Comparison of ENCODE assay signal across 8 cellular contexts in the genomic region with DNA sequence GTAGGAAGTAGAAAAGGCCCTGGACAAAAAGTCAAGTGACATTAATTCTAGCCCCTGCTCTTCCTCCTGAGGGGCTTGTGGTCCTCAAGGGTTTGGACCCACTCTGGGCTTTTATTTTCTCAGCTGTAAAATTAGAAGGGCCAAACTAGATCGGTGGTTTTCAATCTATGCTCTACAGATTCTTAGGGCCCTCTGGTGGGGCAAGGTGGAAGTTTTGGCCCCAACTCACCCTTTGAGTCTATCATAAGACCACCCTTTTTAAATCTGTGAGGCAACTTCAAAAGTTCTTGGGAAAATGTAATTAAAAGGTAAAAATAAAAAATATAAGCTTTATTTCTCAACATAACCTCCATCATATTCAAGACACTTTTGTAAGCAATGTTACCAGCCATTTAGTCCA. TPM values are rescaled to one million over a fixed set of nuclear protein-coding genes. Genes with fewer than 3 reads are reported as not detected.
DNase-seq lines count a peak whose midpoint lies in the region; ATAC-seq and TF ChIP-seq lines count a peak whose summit lies in the region.

No MANE protein-coding gene starts in this region.

- H3K27me3 Mint-ChIP-seq in CD8-positive, alpha-beta T cell (ENCODE audit: low read depth), result peaks cover 28% of the 10 kb centered on the region
- H3K27me3 Mint-ChIP-seq in activated T-cell treated with anti-CD3 and anti-CD28 coated beads, Interleukin-2, amount 50 U/mL, for 72 hours (ENCODE audit: low read depth), result peaks cover 23% of the 10 kb centered on the region

- H3K4me3 ChIP-seq in CD8-positive, alpha-beta T cell (ENCODE audit: low read depth, low read length), result no peak overlapping the region

- no peaks in the 10 kb centered on the region for H3K9me3 Mint-ChIP-seq in CD8-positive, alpha-beta T cell
- H3K9me3 Mint-ChIP-seq in activated T-cell treated with anti-CD3 and anti-CD28 coated beads, Interleukin-2, amount 50 U/mL, for 72 hours, result no peaks in the 10 kb centered on the region

- in situ Hi-C loops in GM13977 (cut with MboI; ENCODE audit: low pct_unique_long_range_greater_than_20kb, low sequenced_read_pairs, unreplicated experiment), result loop anchor here (5.0 to 10.0 kb wide), 2 partner anchors 114 to 159 kb away; no protein-coding TSS in a partner anchor

- no peak overlapping the region for H3K27ac ChIP-seq in CD8-positive, alpha-beta T cell (ENCODE audit: low read depth, low read length)

- CTCF ChIA-PET in CD8-positive, alpha-beta T cell (lab: Charles Lee), result interaction anchor here (0.5 to 6.9 kb wide), 16 partner anchors 9 to 171 kb away, joined by 3 to 82 read pairs (median 4); no protein-coding TSS in a partner anchor

- H3K4me3 Mint-ChIP-seq in CD8-positive, alpha-beta T cell, result no peak overlapping the region
- H3K4me3 Mint-ChIP-seq in activated T-cell treated with anti-CD3 and anti-CD28 coated beads, Interleukin-2, amount 50 U/mL, for 72 hours, result no peak overlapping the region

- H3K4me1 Mint-ChIP-seq in CD8-positive, alpha-beta T cell (ENCODE audit: low read depth), result no peaks in the 10 kb centered on the region
- peaks cover 12% of the 10 kb centered on the region for H3K4me1 Mint-ChIP-seq in activated T-cell treated with anti-CD3 and anti-CD28 coated beads, Interleukin-2, amount 50 U/mL, for 72 hours (ENCODE audit: low read depth)

- H3K36me3 ChIP-seq in CD8-positive, alpha-beta T cell (ENCODE audit: insufficient read depth, low read length), result no peaks in the 10 kb centered on the region

- no peaks in the 10 kb centered on the region for H3K9me3 ChIP-seq in CD8-positive, alpha-beta T cell (ENCODE audit: low read length)

- DNase-seq in CD8-positive, alpha-beta T cell, result peak in 1 of 7 experiments; percentile 14
- DNase-seq in GM13977 (ENCODE audit: low spot score) (no peak), medulla oblongata (ENCODE audit: extremely low spot score) (peak; percentile 50), NCI-H1436 treated with DMSO at 0.1 percent for 48 hours (lab: John Stamatoyannopoulos, UW) (no peak), NCI-H345 (lab: John Stamatoyannopoulos, UW) (no peak)
- DNase-seq in activated T-cell treated with anti-CD3 and anti-CD28 coated beads, Interleukin-2, amount 50 U/mL, for 72 hours, result peak; percentile 12 to 15
- no peak for DNase-seq in effector CD8-positive, alpha-beta T cell (lab: John Stamatoyannopoulos, UW)

- no peak overlapping the region for H3K27ac Mint-ChIP-seq in CD8-positive, alpha-beta T cell
- no peak overlapping the region for H3K27ac Mint-ChIP-seq in activated T-cell treated with anti-CD3 and anti-CD28 coated beads, Interleukin-2, amount 50 U/mL, for 72 hours

- H3K27me3 ChIP-seq in CD8-positive, alpha-beta T cell (ENCODE audit: insufficient read depth, low read length), result no peaks in the 10 kb centered on the region

- H3K36me3 Mint-ChIP-seq in CD8-positive, alpha-beta T cell, result no peaks in the 10 kb centered on the region
- H3K36me3 Mint-ChIP-seq in activated T-cell treated with anti-CD3 and anti-CD28 coated beads, Interleukin-2, amount 50 U/mL, for 72 hours (ENCODE audit: insufficient read depth in 2 of 2), result no peaks in the 10 kb centered on the region

- peak; percentile 43 for TF ChIP-seq CTCF in CD8-positive, alpha-beta T cell (IDR thresholded peaks at IDR 0.05)
- peak; percentile 50 for TF ChIP-seq CTCF in GM13977 (IDR thresholded peaks at IDR 0.05; ENCODE audit: extremely low read depth, insufficient read depth, missing control alignments)

- intact Hi-C loops in CD8-positive, alpha-beta T cell (cut with DNase I, micrococcal nuclease), result loop anchor here in 1 of 2 experiments (5.0 to 10.0 kb wide), 4 partner anchors 111 to 1086 kb away; no protein-coding TSS in a partner anchor

- no peaks in the 10 kb centered on the region for H3K4me1 ChIP-seq in CD8-positive, alpha-beta T cell (ENCODE audit: insufficient read depth, low read length)

- ATAC-seq in CD8-positive, alpha-beta T cell, result no peak
- no peak for ATAC-seq in activated T-cell treated with anti-CD3 and anti-CD28 coated beads, Interleukin-2, amount 50 U/mL, for 72 hours (replicated peaks in 1 of 2)
- no peak for ATAC-seq in HG02610 (IDR thresholded peaks at IDR 0.05; ENCODE audit: unreplicated experiment)

- POLR2A ChIA-PET in CD8-positive, alpha-beta T cell (lab: Charles Lee), result no interaction called here

RNA-seq across cellular contexts. Expression of a gene that starts 25.6 kb away (rescaled TPM):
- not detected for total RNA-seq in CD8-positive, alpha-beta T cell
- total RNA-seq in activated T-cell treated with anti-CD3 and anti-CD28 coated beads, Interleukin-2, amount 50 U/mL, for 72 hours, result under 1 TPM in 1 of 2 donors, not detected in 1; 0.48 TPM

Comparison
In these comparisons a context has a peak if more than half of its experiments do, and no peak if none do; other contexts are left out.
1. DNase-seq: peak in activated T-cell treated with anti-CD3 and anti-CD28 coated beads, Interleukin-2, amount 50 U/mL, for 72 hours (2 of 2) and medulla oblongata (single experiment); none in GM13977 (single experiment), effector CD8-positive, alpha-beta T cell (single experiment), NCI-H1436 treated with DMSO at 0.1 percent for 48 hours (single experiment) and NCI-H345 (single experiment).